In genomic region chr11:126440792-126441514, GRCh38 we compare ENCODE assay signal across 8 cellular contexts.
DNase-seq lines count a peak whose midpoint lies in the region; ATAC-seq and TF ChIP-seq lines count a peak whose summit lies in the region.

No MANE protein-coding gene starts in this region.

- DNase-seq in NCI-H446 treated with DMSO at 0.1 percent for 48 hours (lab: John Stamatoyannopoulos, UW) (peak; percentile 12), cerebellum (ENCODE audit: low spot score) (peak; percentile 84), left colon (peak; percentile 70 to 77)
- DNase-seq in activated CD4-positive, CD25-positive, alpha-beta regulatory T cell treated with anti-CD3 and anti-CD28 coated beads, Interleukin-2, amount 50 U/mL, for 72 hours = peak; percentile 77
- peak; percentile 42 for DNase-seq in stimulated activated CD4-positive, alpha-beta T cell treated with anti-CD3 and anti-CD28 coated beads, Interleukin-2, amount 100 ng/mL, for 4 hours (ENCODE audit: low read depth)

- no peak overlapping the region for H3K27ac ChIP-seq in 22Rv1

- ATAC-seq in GM18505 (IDR thresholded peaks at IDR 0.05; ENCODE audit: unreplicated experiment) = peak; percentile 68
- ATAC-seq in HG03280 (IDR thresholded peaks at IDR 0.05; ENCODE audit: unreplicated experiment) = peak; percentile 73
- ATAC-seq in left colon = peak; percentile 89

- TF ChIP-seq POLR2A in GM18505 (IDR thresholded peaks at IDR 0.05; ENCODE audit: borderline replicate concordance, extremely low read depth, insufficient read depth, insufficient read length) = no peak

- intact Hi-C loops in left colon (cut with DNase I, micrococcal nuclease) = loop anchor here in 1 of 2 donors (5.0 to 10.0 kb wide), 2 partner anchors 41 to 554 kb away; no protein-coding TSS in a partner anchor

- peak; percentile 83 for TF ChIP-seq CTCF in 22Rv1 (IDR thresholded peaks at IDR 0.05)

Comparison
In these comparisons a context has a peak if more than half of its experiments do, and no peak if none do; other contexts are left out.
1. DNase-seq: peak in every context shown above with its lines; median percentile 84 in cerebellum; 77 in activated CD4-positive, CD25-positive, alpha-beta regulatory T cell treated with anti-CD3 and anti-CD28 coated beads, Interleukin-2, amount 50 U/mL, for 72 hours; 74 in left colon; 42 in stimulated activated CD4-positive, alpha-beta T cell treated with anti-CD3 and anti-CD28 coated beads, Interleukin-2, amount 100 ng/mL, for 4 hours; 12 in NCI-H446 treated with DMSO at 0.1 percent for 48 hours.